Comparison of ENCODE assay signal across 18 cellular contexts in genomic region chr2:37993135-37993534, GRCh38.
DNase-seq lines count a peak whose midpoint lies in the region; ATAC-seq and TF ChIP-seq lines count a peak whose summit lies in the region.
"Had no signal": no experiment of that assay in that cellular context is flagged by ENCODE, and none has a peak within 500 bp of the region (broad histone marks: within the 10 kb centered on the region; RNA-seq: fewer than 3 reads in every experiment).

No MANE protein-coding gene starts in this region.

- TF ChIP-seq CTCF in AG04450 (IDR thresholded peaks at IDR 0.05; ENCODE audit: low read depth, low read length) (peak; percentile 35; the same call in 1 of the 2 replicates), chondrocyte (IDR thresholded peaks at IDR 0.05) (peak; percentile 69), kidney epithelial cell (IDR thresholded peaks at IDR 0.05; ENCODE audit: insufficient read depth, low read length, poor library complexity, severe bottlenecking) (peak; percentile 7), ascending aorta (IDR thresholded peaks at IDR 0.05) (no peak), omental fat pad (IDR thresholded peaks at IDR 0.05) (no peak)

- no peak overlapping the region for H3K4me3 Mint-ChIP-seq in chondrocyte (ENCODE audit: unreplicated experiment)
- H3K4me3 Mint-ChIP-seq: B cell; dendritic cell treated with granulocyte-macrophage colony-stimulating factor and Interleukin-4, amounts not matched to agents 40 ng/mL and 50 ng/mL, for 4 days; immature natural killer cell had no signal

- no peaks in the 10 kb centered on the region for H3K4me1 Mint-ChIP-seq in chondrocyte (ENCODE audit: low read depth)
- H3K4me1 Mint-ChIP-seq: B cell, immature natural killer cell had no signal

- no peaks in the 10 kb centered on the region for H3K4me1 ChIP-seq in ascending aorta

- no peak for ATAC-seq in HG03571 (IDR thresholded peaks at IDR 0.05; ENCODE audit: unreplicated experiment)
- no peak for ATAC-seq in omental fat pad (ENCODE audit: low FRiP score)

- H3K36me3 Mint-ChIP-seq in chondrocyte (ENCODE audit: low read depth) = no peaks in the 10 kb centered on the region

- H3K27ac ChIP-seq in AG04450 (ENCODE audit: low read depth, low read length) (no peak overlapping the region), ascending aorta (no peak overlapping the region)

- no peak overlapping the region for H3K27ac Mint-ChIP-seq in chondrocyte (ENCODE audit: unreplicated experiment)
- H3K27ac Mint-ChIP-seq: B cell; dendritic cell treated with granulocyte-macrophage colony-stimulating factor and Interleukin-4, amounts not matched to agents 40 ng/mL and 50 ng/mL, for 4 days; immature natural killer cell had no signal

- no peaks in the 10 kb centered on the region for H3K9me3 ChIP-seq in AG04450 (ENCODE audit: control insufficient read depth, insufficient read depth, low read length)
- no peaks in the 10 kb centered on the region for H3K9me3 ChIP-seq in ascending aorta

- H3K4me3 ChIP-seq in AG04450 (ENCODE audit: low read depth, low read length) (no peak overlapping the region), kidney epithelial cell (ENCODE audit: low read depth, low read length) (no peak overlapping the region), ascending aorta (no peak overlapping the region)

- H3K27me3 Mint-ChIP-seq in chondrocyte (ENCODE audit: low read depth) = no peaks in the 10 kb centered on the region
- H3K27me3 Mint-ChIP-seq: B cell; dendritic cell treated with granulocyte-macrophage colony-stimulating factor and Interleukin-4, amounts not matched to agents 40 ng/mL and 50 ng/mL, for 4 days had no signal

- DNase-seq in AG04450 (ENCODE audit: low read depth, low spot score) (no peak), HT-29 (ENCODE audit: low spot score) (peak; percentile 76), chondrocyte (ENCODE audit: low spot score) (no peak), kidney epithelial cell (ENCODE audit: low read depth) (no peak), NCI-H1930 (lab: John Stamatoyannopoulos, UW) (no peak), ascending aorta (ENCODE audit: low spot score in 2 of 2) (no peak), omental fat pad (ENCODE audit: low spot score) (no peak)
- DNase-seq: activated CD4-positive, alpha-beta T cell treated with anti-CD3 and anti-CD28 coated beads, Interleukin-2, amount 50 U/mL, for 4 hours; activated T-cell treated with anti-CD3 and anti-CD28 coated beads, Interleukin-2, amount 50 U/mL, for 48 hours; DMS79; foreskin melanocyte; immature natural killer cell; NCI-H2081; NCI-H748 treated with DMSO at 0.1 percent for 48 hours; SHP77 treated with DMSO at 0.1 percent for 48 hours had no signal

- H3K27me3 ChIP-seq in AG04450 (ENCODE audit: control insufficient read depth, insufficient read depth, low read length) (no peaks in the 10 kb centered on the region), kidney epithelial cell (ENCODE audit: control insufficient read depth, insufficient read depth, low read length) (no peaks in the 10 kb centered on the region), ascending aorta (no peaks in the 10 kb centered on the region)

- H3K36me3 ChIP-seq in kidney epithelial cell (ENCODE audit: control insufficient read depth, insufficient read depth, low read length) (no peaks in the 10 kb centered on the region), ascending aorta (no peaks in the 10 kb centered on the region)

- H3K9me3 Mint-ChIP-seq in chondrocyte (ENCODE audit: low read depth) = no peaks in the 10 kb centered on the region
- H3K9me3 Mint-ChIP-seq: dendritic cell treated with granulocyte-macrophage colony-stimulating factor and Interleukin-4, amounts not matched to agents 40 ng/mL and 50 ng/mL, for 4 days; immature natural killer cell had no signal

- CTCF ChIA-PET in AG04450 (lab: Charles Lee) = interaction anchor here (0.7 to 4.9 kb wide), 6 partner anchors 8 to 281 kb away, joined by 3 to 30 read pairs (median 5); no protein-coding TSS in a partner anchor

- POLR2A ChIA-PET in AG04450 (lab: Yijun Ruan, JAX) = interaction anchor here (0.7 kb wide), 1 partner anchor 23 kb away, joined by 3 read pairs; no protein-coding TSS in a partner anchor

- intact Hi-C loops in ascending aorta (cut with DNase I) = no loop called here

Comparison
In these comparisons a context has a peak if more than half of its experiments do, and no peak if none do; other contexts are left out.
1. CTCF ChIP-seq: peak in AG04450 (single experiment), chondrocyte (single experiment) and kidney epithelial cell (single experiment); none in ascending aorta (0 of 3) and omental fat pad (0 of 3).